ENCODE assay signal across 12 cellular contexts in genomic region chr7:47152307-47152706, GRCh38.
DNase-seq lines count a peak whose midpoint lies in the region; ATAC-seq and TF ChIP-seq lines count a peak whose summit lies in the region.
"Had no signal": no experiment of that assay in that cellular context is flagged by ENCODE, and none has a peak within 500 bp of the region (broad histone marks: within the 10 kb centered on the region; RNA-seq: fewer than 3 reads in every experiment).

No MANE protein-coding gene starts in this region.

- intact Hi-C loops in left lung (cut with DNase I) (no loop called here), mammary epithelial cell (cut with micrococcal nuclease) (loop anchor here (1.0 kb wide), 1 partner anchor 42 kb away; no protein-coding TSS in a partner anchor)

- POLR2A ChIA-PET in WTC11 (lab: Charles Lee): no interaction called here
- POLR2A ChIA-PET in RWPE1 (lab: Yijun Ruan, JAX; ENCODE audit: low non-redundant PET): no interaction called here

- no peak overlapping the region for H3K4me3 Mint-ChIP-seq in WTC11

- WGBS in mammary epithelial cell (ENCODE audit: low coverage, missing lambda C conversion rate): 80% methylated on average over 2 of the region's 2 CpGs

- DNase-seq in WTC11 (ENCODE audit: low spot score) (no peak), left lung (no peak), RWPE1 (ENCODE audit: low spot score) (no peak), NCI-H1417 (lab: John Stamatoyannopoulos, UW) (no peak), mammary epithelial cell (no peak)
- DNase-seq in activated effector memory CD4-positive, alpha-beta T cell treated with Interleukin-2 at 50 U/mL for 16 hours: no peak
- DNase-seq: Caco-2, NCI-H1436 treated with DMSO at 0.1 percent for 48 hours had no signal

- H3K4me1 ChIP-seq in DOHH2 (ENCODE audit: control insufficient read depth, low read length) (peaks cover 92% of the 10 kb centered on the region), left lung (peaks cover 14 to 28% of the 10 kb centered on the region in 2 donors), skeletal muscle satellite cell (ENCODE audit: control insufficient read depth, insufficient read depth, low read length) (peaks cover 40% of the 10 kb centered on the region), mammary epithelial cell (ENCODE audit: insufficient read depth, low read length) (no peaks in the 10 kb centered on the region)
- H3K4me1 ChIP-seq: Caco-2 had no signal

- no peak overlapping the region for H3K27ac Mint-ChIP-seq in WTC11

- no peak overlapping the region for H2AFZ ChIP-seq in mammary epithelial cell (ENCODE audit: low read depth, low read length)
- H2AFZ ChIP-seq: PC-9 had no signal

- no TSS peak for BruUV-seq in mammary epithelial cell (replicated peaks; lab: Mats Ljungman, UMichigan)

- dilution Hi-C loops in mammary epithelial cell (cut with HindIII; ENCODE audit: low sequenced_read_pairs): loop anchor here (5.0 kb wide), 1 partner anchor 50 kb away; no protein-coding TSS in a partner anchor

- H3K4me2 ChIP-seq in DOHH2 (ENCODE audit: low read length) (peak overlapping the region; percentile 65), skeletal muscle satellite cell (ENCODE audit: low read length) (no peak overlapping the region), mammary epithelial cell (ENCODE audit: insufficient read depth, low read depth, low read length) (no peak overlapping the region)
- H3K4me2 ChIP-seq: PC-9 had no signal

- H3K9ac ChIP-seq in skeletal muscle satellite cell (ENCODE audit: low read depth, low read length): peak overlapping the region; percentile 71
- no peak overlapping the region for H3K9ac ChIP-seq in mammary epithelial cell (ENCODE audit: insufficient read depth, low read length)

- no peaks in the 10 kb centered on the region for H4K20me1 ChIP-seq in DOHH2 (ENCODE audit: control insufficient read depth, insufficient read depth, low read depth, low read length)
- H4K20me1 ChIP-seq in mammary epithelial cell (ENCODE audit: insufficient read depth, low read length): no peaks in the 10 kb centered on the region

- no peaks in the 10 kb centered on the region for H3K36me3 Mint-ChIP-seq in WTC11

- in situ Hi-C loops in mammary epithelial cell (cut with MboI; ENCODE audit: low sequenced_read_pairs in 2 of 2): no loop called here

- H3K9me3 Mint-ChIP-seq in WTC11: peaks cover 6% of the 10 kb centered on the region; the same call in 1 of the 2 replicates

- H3K27me3 ChIP-seq in DOHH2 (ENCODE audit: control insufficient read depth, low read length): no peaks in the 10 kb centered on the region
- H3K27me3 ChIP-seq in left lung: no peaks in the 10 kb centered on the region
- no peaks in the 10 kb centered on the region for H3K27me3 ChIP-seq in skeletal muscle satellite cell (ENCODE audit: control insufficient read depth, insufficient read depth, low read length)
- H3K27me3 ChIP-seq in mammary epithelial cell (ENCODE audit: insufficient read depth, low read length): peaks cover 5% of the 10 kb centered on the region

- H3K79me2 ChIP-seq in DOHH2 (ENCODE audit: control insufficient read depth, low read length) (no peaks in the 10 kb centered on the region), mammary epithelial cell (ENCODE audit: insufficient read depth, low read length) (no peaks in the 10 kb centered on the region)

- H3K27ac ChIP-seq in DOHH2 (ENCODE audit: low read depth, low read length) (peak overlapping the region; percentile 95), left lung (no peak overlapping the region), RWPE1 (no peak overlapping the region), mammary epithelial cell (ENCODE audit: insufficient read depth, low read depth, low read length) (no peak overlapping the region)
- H3K27ac ChIP-seq: HL-60, PC-9 had no signal

- H3K9me3 ChIP-seq in DOHH2 (ENCODE audit: control insufficient read depth, insufficient read depth, low read length) (no peaks in the 10 kb centered on the region), left lung (no peaks in the 10 kb centered on the region), skeletal muscle satellite cell (replicated peaks; ENCODE audit: low read length) (peaks cover 2% of the 10 kb centered on the region), mammary epithelial cell (replicated peaks; ENCODE audit: insufficient read depth, low read length) (no peaks in the 10 kb centered on the region)
- H3K9me3 ChIP-seq: Caco-2 had no signal

- no peaks in the 10 kb centered on the region for H3K9me2 ChIP-seq in DOHH2 (replicated peaks; ENCODE audit: control insufficient read depth, low read length)

- H3F3A ChIP-seq in DOHH2 (ENCODE audit: control insufficient read depth, insufficient read depth): peaks cover 34% of the 10 kb centered on the region

- peaks cover 25% of the 10 kb centered on the region for H3K4me1 Mint-ChIP-seq in WTC11

- no peak for ATAC-seq in WTC11
- ATAC-seq in left lung: peak; percentile 23

- H3K27me3 Mint-ChIP-seq in WTC11 (ENCODE audit: low read depth): no peaks in the 10 kb centered on the region

- TF ChIP-seq CTCF in DOHH2 (IDR thresholded peaks at IDR 0.05; ENCODE audit: low read depth, low read length, poor library complexity, severe bottlenecking) (no peak), WTC11 (IDR thresholded peaks at IDR 0.05) (no peak), left lung (IDR thresholded peaks at IDR 0.05) (no peak), RWPE1 (conservative IDR thresholded peaks at IDR 0.05; ENCODE audit: low read depth) (no peak), mammary epithelial cell (conservative IDR thresholded peaks at IDR 0.05 in 1 of 2, IDR thresholded peaks at IDR 0.05 in 1 of 2; ENCODE audit: extremely low read depth in 1 of 2, insufficient read depth in 1 of 2, low read depth in 1 of 2, low read length in 2 of 2) (no peak)

- H3K36me3 ChIP-seq in DOHH2 (ENCODE audit: control insufficient read depth, low read length) (peaks cover 14% of the 10 kb centered on the region; the same call in 1 of the 2 replicates), left lung (no peaks in the 10 kb centered on the region), skeletal muscle satellite cell (ENCODE audit: insufficient read depth, low read length) (no peaks in the 10 kb centered on the region), mammary epithelial cell (ENCODE audit: insufficient read depth, low read length) (no peaks in the 10 kb centered on the region)

- CTCF ChIA-PET in WTC11 (lab: Charles Lee): interaction anchor here (1.0 kb wide), 1 partner anchor 51 kb away, joined by 3 read pairs; no protein-coding TSS in a partner anchor
- CTCF ChIA-PET in RWPE1 (lab: Yijun Ruan, JAX): interaction anchor here (0.5 kb wide), 1 partner anchor 1230 kb away, joined by 4 read pairs; no protein-coding TSS in a partner anchor
- CTCF ChIA-PET in mammary epithelial cell (lab: Charles Lee; ENCODE audit: low non-redundant PET): no interaction called here

- H3K4me3 ChIP-seq in DOHH2 (ENCODE audit: low read length): peak overlapping the region; percentile 51
- H3K4me3 ChIP-seq in left lung: no peak overlapping the region
- no peak overlapping the region for H3K4me3 ChIP-seq in skeletal muscle satellite cell (ENCODE audit: low read length)
- no peak overlapping the region for H3K4me3 ChIP-seq in mammary epithelial cell (replicated peaks in 1 of 3; ENCODE audit: insufficient read depth in 1 of 3, low read depth in 2 of 3, low read length in 3 of 3)
- H3K4me3 ChIP-seq: PC-9 had no signal

TF ChIP-seq in WTC11, 78 proteins besides CTCF, POLR2A, EP300 and RAD21:
- TF ChIP-seq HMGA2 (CRISPR knock-in tag; IDR thresholded peaks at IDR 0.05): peak; percentile 94
- TF ChIP-seq, protein P1, sequence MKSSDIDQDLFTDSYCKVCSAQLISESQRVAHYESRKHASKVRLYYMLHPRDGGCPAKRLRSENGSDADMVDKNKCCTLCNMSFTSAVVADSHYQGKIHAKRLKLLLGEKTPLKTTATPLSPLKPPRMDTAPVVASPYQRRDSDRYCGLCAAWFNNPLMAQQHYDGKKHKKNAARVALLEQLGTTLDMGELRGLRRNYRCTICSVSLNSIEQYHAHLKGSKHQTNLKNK (CRISPR knock-in tag; IDR thresholded peaks at IDR 0.05): no peak
